In genomic region chr13:33454844-33455256, GRCh38 we compare ENCODE assay signal across 13 cellular contexts.
A peak's percentile ranks its signal among the peaks of the same experiment; 100 is the strongest.
DNase-seq lines count a peak whose midpoint lies in the region; ATAC-seq and TF ChIP-seq lines count a peak whose summit lies in the region.
"Had no signal": no experiment of that assay in that cellular context is flagged by ENCODE, and none has a peak within 500 bp of the region (broad histone marks: within the 10 kb centered on the region; RNA-seq: fewer than 3 reads in every experiment).

No MANE protein-coding gene starts in this region.

- no peak overlapping the region for H3K4me3 ChIP-seq in sigmoid colon
- H3K4me3 ChIP-seq: skin epidermis had no signal

- ATAC-seq in SK-N-SH treated with all-trans-retinoic acid at 6 μM for 48 hours (peak; percentile 71), Right ventricle myocardium superior (ENCODE audit: poor library complexity) (peak; percentile 28), HG03175 (IDR thresholded peaks at IDR 0.05; ENCODE audit: unreplicated experiment) (no peak)
- ATAC-seq: left colon had no signal

- no peaks in the 10 kb centered on the region for H3K27me3 ChIP-seq in sigmoid colon

- H3K4me1 ChIP-seq in sigmoid colon: peaks cover 0 to 44% (median 32%) of the 10 kb centered on the region in 4 donors

- TF ChIP-seq EP300 in sigmoid colon (IDR thresholded peaks at IDR 0.05): no peak

- TF ChIP-seq POLR2A in sigmoid colon (IDR thresholded peaks at IDR 0.05): no peak

- H3K9me3 ChIP-seq in sigmoid colon: no peaks in the 10 kb centered on the region

- no peak for TF ChIP-seq CTCF in sigmoid colon (IDR thresholded peaks at IDR 0.05)

- intact Hi-C loops in Right ventricle myocardium superior (cut with DNase I) (no loop called here), sigmoid colon (cut with DNase I) (loop anchor here (5.0 kb wide), 1 partner anchor 82 kb away; no protein-coding TSS in a partner anchor)

- no peaks in the 10 kb centered on the region for H3K36me3 ChIP-seq in sigmoid colon

- DNase-seq in Daoy (ENCODE audit: low read depth) (peak; percentile 10), Right ventricle myocardium superior (no peak), sigmoid colon (no peak), NCI-H1417 treated with DMSO at 0.1 percent for 48 hours (lab: John Stamatoyannopoulos, UW) (no peak), 8988T (no peak)
- no peak for DNase-seq in activated CD8-positive, alpha-beta memory T cell treated with anti-CD3 and anti-CD28 coated beads for 24 hours
- DNase-seq: activated gamma-delta T cell treated with Interleukin-2 at 50 U/mL for 16 hours, Calu3, head of caudate nucleus, left colon had no signal

- peak overlapping the region in 3 of 4 donors; percentile 53 to 73 (median 69) for H3K27ac ChIP-seq in sigmoid colon

TF ChIP-seq in SK-N-SH treated with all-trans-retinoic acid at 6 μM for 48 hours, 23 proteins besides CTCF, POLR2A, EP300 and RAD21:
- TF ChIP-seq ARNTL (CRISPR knock-in tag; IDR thresholded peaks at IDR 0.05; ENCODE audit: borderline replicate concordance, low read depth): no peak
